Comparison of ENCODE assay signal across 15 cellular contexts in the genomic region with DNA sequence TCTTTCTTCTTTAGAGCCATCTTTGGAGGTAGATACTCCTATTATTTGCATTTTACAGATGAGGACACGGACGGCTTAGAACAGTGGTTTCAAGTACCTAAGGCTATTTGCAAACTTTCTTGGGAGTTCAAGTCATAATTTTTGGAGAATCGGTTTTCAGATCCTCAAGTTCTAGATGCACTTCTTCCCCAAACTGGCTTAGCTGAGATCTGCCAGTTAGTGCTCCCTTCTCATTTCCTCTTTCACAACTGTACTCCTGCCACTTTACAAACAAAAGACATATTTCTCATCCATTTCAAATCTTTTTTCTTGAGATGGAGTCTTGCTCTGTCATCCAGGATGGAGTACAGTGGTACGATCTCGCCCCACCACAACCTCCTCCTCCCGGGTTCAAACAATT.
"Had no signal": no experiment of that assay in that cellular context is flagged by ENCODE, and none has a peak within 500 bp of the region (broad histone marks: within the 10 kb centered on the region; RNA-seq: fewer than 3 reads in every experiment).

No MANE protein-coding gene starts in this region.

- H3K36me3 ChIP-seq: cardiac muscle cell, pancreas, sigmoid colon, thoracic aorta, upper lobe of right lung had no signal

- H3K27ac ChIP-seq: cardiac muscle cell, pancreas, sigmoid colon, thoracic aorta, upper lobe of right lung had no signal

- H3K9me3 Mint-ChIP-seq: activated CD8-positive, alpha-beta T cell treated with anti-CD3 and anti-CD28 coated beads for 36 hours; activated naive CD4-positive, alpha-beta T cell treated with anti-CD3 and anti-CD28 coated beads, Interleukin-2, amount 50 U/mL, for 24 hours; activated T-cell treated with anti-CD3 and anti-CD28 coated beads, Interleukin-2, amount 50 U/mL, for 4 hours; neural crest cell; WTC11 had no signal

- H3K4me3 ChIP-seq: cardiac muscle cell, pancreas, sigmoid colon, spleen, thoracic aorta, upper lobe of right lung had no signal

- DNase-seq: activated CD4-positive, alpha-beta T cell treated with anti-CD3 and anti-CD28 coated beads for 4 hours; activated CD8-positive, alpha-beta T cell treated with anti-CD3 and anti-CD28 coated beads for 36 hours; activated effector memory CD4-positive, alpha-beta T cell treated with Interleukin-2 at 50 U/mL for 16 hours; activated T-cell treated with anti-CD3 and anti-CD28 coated beads, Interleukin-2, amount 50 U/mL, for 4 hours; midbrain; pancreas; sigmoid colon; spleen; upper lobe of right lung had no signal

- H3K27me3 ChIP-seq: cardiac muscle cell, pancreas, sigmoid colon, spleen, upper lobe of right lung had no signal

- ATAC-seq: activated CD8-positive, alpha-beta T cell treated with anti-CD3 and anti-CD28 coated beads for 36 hours; activated T-cell treated with anti-CD3 and anti-CD28 coated beads, Interleukin-2, amount 50 U/mL, for 4 hours; esophagus mucosa; pancreas; upper lobe of right lung; WTC11 had no signal

- H3K27ac Mint-ChIP-seq: activated CD8-positive, alpha-beta T cell treated with anti-CD3 and anti-CD28 coated beads for 36 hours; activated naive CD4-positive, alpha-beta T cell treated with anti-CD3 and anti-CD28 coated beads, Interleukin-2, amount 50 U/mL, for 24 hours; WTC11 had no signal

- H3K27me3 Mint-ChIP-seq: activated CD8-positive, alpha-beta T cell treated with anti-CD3 and anti-CD28 coated beads for 36 hours; activated naive CD4-positive, alpha-beta T cell treated with anti-CD3 and anti-CD28 coated beads, Interleukin-2, amount 50 U/mL, for 24 hours had no signal

- H3K4me1 ChIP-seq: pancreas, sigmoid colon, upper lobe of right lung had no signal

- H3K4me3 Mint-ChIP-seq: activated CD8-positive, alpha-beta T cell treated with anti-CD3 and anti-CD28 coated beads for 36 hours; activated naive CD4-positive, alpha-beta T cell treated with anti-CD3 and anti-CD28 coated beads, Interleukin-2, amount 50 U/mL, for 24 hours; activated T-cell treated with anti-CD3 and anti-CD28 coated beads, Interleukin-2, amount 50 U/mL, for 4 hours; neural crest cell; WTC11 had no signal

- H3K4me1 Mint-ChIP-seq: activated naive CD4-positive, alpha-beta T cell treated with anti-CD3 and anti-CD28 coated beads, Interleukin-2, amount 50 U/mL, for 24 hours; neural crest cell had no signal

- H3K36me3 Mint-ChIP-seq: WTC11 had no signal

- H3K9me3 ChIP-seq: pancreas, sigmoid colon, spleen, thoracic aorta, upper lobe of right lung had no signal
